In the genomic region with DNA sequence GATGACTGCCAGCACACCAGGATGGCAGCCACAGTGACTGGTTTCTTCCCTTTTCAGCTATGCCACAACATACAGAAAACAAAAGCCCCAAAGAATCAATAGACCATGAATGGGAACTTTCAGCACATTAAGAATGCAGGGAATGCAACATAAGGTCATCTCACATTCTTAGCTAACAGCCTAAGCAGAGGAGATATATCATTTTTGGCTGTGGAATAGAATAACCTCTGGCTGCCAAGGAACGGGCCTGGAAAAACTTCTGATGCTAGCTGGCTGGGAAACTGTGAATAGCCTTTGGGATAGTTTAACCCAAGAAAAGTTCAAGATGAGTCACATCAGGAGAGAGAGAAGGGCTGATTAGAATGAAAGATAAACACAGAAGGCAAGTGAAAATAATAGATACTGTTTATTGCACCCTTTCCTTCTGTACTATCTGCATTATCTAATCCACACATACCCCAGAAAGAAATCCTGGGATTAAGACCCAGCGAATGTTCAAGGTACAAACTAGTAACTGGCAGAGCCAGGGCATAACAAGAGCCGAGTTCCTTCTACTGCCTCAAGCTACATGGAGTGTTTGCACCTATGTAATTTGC, we compare ENCODE assay signal across 12 cellular contexts.
DNase-seq lines count a peak whose midpoint lies in the region; ATAC-seq, FAIRE-seq and TF ChIP-seq lines count a peak whose summit lies in the region.
"Had no signal": no experiment of that assay in that cellular context is flagged by ENCODE, and none has a peak within 500 bp of the region (broad histone marks: within the 10 kb centered on the region; RNA-seq: fewer than 3 reads in every experiment).

No MANE protein-coding gene starts in this region.

- H3K4me1 ChIP-seq in foreskin keratinocyte, result peaks cover 34% of the 10 kb centered on the region

- FAIRE-seq in H54 (lab: Jason Lieb, UNC), result peak; percentile 99
- FAIRE-seq: GM18507 had no signal

- H3K27ac ChIP-seq in foreskin keratinocyte, result no peak overlapping the region
- H3K27ac ChIP-seq: lower lobe of right lung had no signal

- peak; percentile 19 for DNase-seq in H54 (ENCODE audit: insufficient read length, low spot score)
- peak; percentile 80 to 93 for DNase-seq in foreskin keratinocyte
- DNase-seq in retinal pigment epithelial cell (ENCODE audit: low read depth), result peak; percentile 70
- no peak for DNase-seq in DMS114 treated with DMSO at 0.1 percent for 48 hours (lab: John Stamatoyannopoulos, UW; ENCODE audit: unreplicated experiment)
- no peak for DNase-seq in DMS153 (lab: John Stamatoyannopoulos, UW)
- DNase-seq: activated gamma-delta T cell treated with Interleukin-2 at 50 U/mL for 16 hours, lower lobe of right lung, SIG-M5 had no signal

- TF ChIP-seq POLR2A in H54 (IDR thresholded peaks at IDR 0.05; ENCODE audit: low read depth, low read length), result no peak

- H3K27me3 ChIP-seq in foreskin keratinocyte, result no peaks in the 10 kb centered on the region

- TF ChIP-seq CTCF in foreskin keratinocyte (conservative IDR thresholded peaks at IDR 0.05), result no peak
- no peak for TF ChIP-seq CTCF in retinal pigment epithelial cell (conservative IDR thresholded peaks at IDR 0.05; ENCODE audit: low read depth, low read length)

- peak; percentile 95 for ATAC-seq in SK-N-SH treated with all-trans-retinoic acid at 6 μM for 48 hours
- peak; percentile 88 for ATAC-seq in foreskin keratinocyte
- no peak for ATAC-seq in GM19467 (IDR thresholded peaks at IDR 0.05; ENCODE audit: unreplicated experiment)
- ATAC-seq in HG02938 (IDR thresholded peaks at IDR 0.05; ENCODE audit: unreplicated experiment), result no peak
- ATAC-seq: lower lobe of right lung had no signal

- H3K4me3 ChIP-seq in retinal pigment epithelial cell (ENCODE audit: low read length), result no peak overlapping the region
- H3K4me3 ChIP-seq: lower lobe of right lung had no signal

TF ChIP-seq in SK-N-SH treated with all-trans-retinoic acid at 6 μM for 48 hours, 23 proteins besides CTCF, POLR2A, EP300 and RAD21 (continues in another document):
- TF ChIP-seq CSDC2 (CRISPR knock-in tag; IDR thresholded peaks at IDR 0.05), result peak; percentile 93
- TF ChIP-seq ISL1 (CRISPR knock-in tag; IDR thresholded peaks at IDR 0.05), result peak; percentile 98
- TF ChIP-seq, protein P1, sequence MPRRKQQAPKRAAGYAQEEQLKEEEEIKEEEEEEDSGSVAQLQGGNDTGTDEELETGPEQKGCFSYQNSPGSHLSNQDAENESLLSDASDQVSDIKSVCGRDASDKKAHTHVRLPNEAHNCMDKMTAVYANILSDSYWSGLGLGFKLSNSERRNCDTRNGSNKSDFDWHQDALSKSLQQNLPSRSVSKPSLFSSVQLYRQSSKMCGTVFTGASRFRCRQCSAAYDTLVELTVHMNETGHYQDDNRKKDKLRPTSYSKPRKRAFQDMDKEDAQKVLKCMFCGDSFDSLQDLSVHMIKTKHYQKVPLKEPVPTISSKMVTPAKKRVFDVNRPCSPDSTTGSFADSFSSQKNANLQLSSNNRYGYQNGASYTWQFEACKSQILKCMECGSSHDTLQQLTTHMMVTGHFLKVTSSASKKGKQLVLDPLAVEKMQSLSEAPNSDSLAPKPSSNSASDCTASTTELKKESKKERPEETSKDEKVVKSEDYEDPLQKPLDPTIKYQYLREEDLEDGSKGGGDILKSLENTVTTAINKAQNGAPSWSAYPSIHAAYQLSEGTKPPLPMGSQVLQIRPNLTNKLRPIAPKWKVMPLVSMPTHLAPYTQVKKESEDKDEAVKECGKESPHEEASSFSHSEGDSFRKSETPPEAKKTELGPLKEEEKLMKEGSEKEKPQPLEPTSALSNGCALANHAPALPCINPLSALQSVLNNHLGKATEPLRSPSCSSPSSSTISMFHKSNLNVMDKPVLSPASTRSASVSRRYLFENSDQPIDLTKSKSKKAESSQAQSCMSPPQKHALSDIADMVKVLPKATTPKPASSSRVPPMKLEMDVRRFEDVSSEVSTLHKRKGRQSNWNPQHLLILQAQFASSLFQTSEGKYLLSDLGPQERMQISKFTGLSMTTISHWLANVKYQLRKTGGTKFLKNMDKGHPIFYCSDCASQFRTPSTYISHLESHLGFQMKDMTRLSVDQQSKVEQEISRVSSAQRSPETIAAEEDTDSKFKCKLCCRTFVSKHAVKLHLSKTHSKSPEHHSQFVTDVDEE (CRISPR knock-in tag; IDR thresholded peaks at IDR 0.05), result no peak
- TF ChIP-seq ESRRG (CRISPR knock-in tag; IDR thresholded peaks at IDR 0.05), result no peak
- no peak for TF ChIP-seq ARNTL (CRISPR knock-in tag; IDR thresholded peaks at IDR 0.05; ENCODE audit: borderline replicate concordance, low read depth)
- no peak for TF ChIP-seq OSR1 (CRISPR knock-in tag; IDR thresholded peaks at IDR 0.05)
- no peak for TF ChIP-seq ZNF70 (CRISPR knock-in tag; IDR thresholded peaks at IDR 0.05)
- TF ChIP-seq TCF4 (CRISPR knock-in tag; IDR thresholded peaks at IDR 0.05; ENCODE audit: borderline replicate concordance), result no peak; the same call in 1 of the 2 replicates
- TF ChIP-seq BACH2 (CRISPR knock-in tag; IDR thresholded peaks at IDR 0.05; ENCODE audit: borderline replicate concordance), result no peak
- no peak for TF ChIP-seq GLIS3 (CRISPR knock-in tag; IDR thresholded peaks at IDR 0.05)
- no peak for TF ChIP-seq ZNF565 (CRISPR knock-in tag; conservative IDR thresholded peaks at IDR 0.05; ENCODE audit: low read depth)
- peak; percentile 66; the same call in 1 of the 2 replicates for TF ChIP-seq SNAI2 (CRISPR knock-in tag; IDR thresholded peaks at IDR 0.05)
- TF ChIP-seq, protein P2, sequence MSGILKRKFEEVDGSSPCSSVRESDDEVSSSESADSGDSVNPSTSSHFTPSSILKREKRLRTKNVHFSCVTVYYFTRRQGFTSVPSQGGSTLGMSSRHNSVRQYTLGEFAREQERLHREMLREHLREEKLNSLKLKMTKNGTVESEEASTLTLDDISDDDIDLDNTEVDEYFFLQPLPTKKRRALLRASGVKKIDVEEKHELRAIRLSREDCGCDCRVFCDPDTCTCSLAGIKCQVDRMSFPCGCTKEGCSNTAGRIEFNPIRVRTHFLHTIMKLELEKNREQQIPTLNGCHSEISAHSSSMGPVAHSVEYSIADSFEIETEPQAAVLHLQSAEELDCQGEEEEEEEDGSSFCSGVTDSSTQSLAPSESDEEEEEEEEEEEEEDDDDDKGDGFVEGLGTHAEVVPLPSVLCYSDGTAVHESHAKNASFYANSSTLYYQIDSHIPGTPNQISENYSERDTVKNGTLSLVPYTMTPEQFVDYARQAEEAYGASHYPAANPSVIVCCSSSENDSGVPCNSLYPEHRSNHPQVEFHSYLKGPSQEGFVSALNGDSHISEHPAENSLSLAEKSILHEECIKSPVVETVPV (CRISPR knock-in tag; IDR thresholded peaks at IDR 0.05), result peak; percentile 82
- TF ChIP-seq, protein P3, sequence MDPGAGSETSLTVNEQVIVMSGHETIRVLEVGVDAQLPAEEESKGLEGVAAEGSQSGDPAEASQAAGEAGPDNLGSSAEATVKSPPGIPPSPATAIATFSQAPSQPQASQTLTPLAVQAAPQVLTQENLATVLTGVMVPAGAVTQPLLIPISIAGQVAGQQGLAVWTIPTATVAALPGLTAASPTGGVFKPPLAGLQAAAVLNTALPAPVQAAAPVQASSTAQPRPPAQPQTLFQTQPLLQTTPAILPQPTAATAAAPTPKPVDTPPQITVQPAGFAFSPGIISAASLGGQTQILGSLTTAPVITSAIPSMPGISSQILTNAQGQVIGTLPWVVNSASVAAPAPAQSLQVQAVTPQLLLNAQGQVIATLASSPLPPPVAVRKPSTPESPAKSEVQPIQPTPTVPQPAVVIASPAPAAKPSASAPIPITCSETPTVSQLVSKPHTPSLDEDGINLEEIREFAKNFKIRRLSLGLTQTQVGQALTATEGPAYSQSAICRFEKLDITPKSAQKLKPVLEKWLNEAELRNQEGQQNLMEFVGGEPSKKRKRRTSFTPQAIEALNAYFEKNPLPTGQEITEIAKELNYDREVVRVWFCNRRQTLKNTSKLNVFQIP (CRISPR knock-in tag; IDR thresholded peaks at IDR 0.05; ENCODE audit: borderline replicate concordance, low read depth), result 0 out of 2 replicates have a peak, but pooled peaks have one; percentile 88
- no peak for TF ChIP-seq ZFP30 (CRISPR knock-in tag; IDR thresholded peaks at IDR 0.05)
- no peak for TF ChIP-seq ZNF8 (CRISPR knock-in tag; IDR thresholded peaks at IDR 0.05)
- peak; percentile 68; the same call in 1 of the 2 replicates for TF ChIP-seq ZC3H10 (CRISPR knock-in tag; IDR thresholded peaks at IDR 0.05)
- no peak for TF ChIP-seq PPARA (CRISPR knock-in tag; IDR thresholded peaks at IDR 0.05; ENCODE audit: borderline replicate concordance)
- TF ChIP-seq, protein P4, sequence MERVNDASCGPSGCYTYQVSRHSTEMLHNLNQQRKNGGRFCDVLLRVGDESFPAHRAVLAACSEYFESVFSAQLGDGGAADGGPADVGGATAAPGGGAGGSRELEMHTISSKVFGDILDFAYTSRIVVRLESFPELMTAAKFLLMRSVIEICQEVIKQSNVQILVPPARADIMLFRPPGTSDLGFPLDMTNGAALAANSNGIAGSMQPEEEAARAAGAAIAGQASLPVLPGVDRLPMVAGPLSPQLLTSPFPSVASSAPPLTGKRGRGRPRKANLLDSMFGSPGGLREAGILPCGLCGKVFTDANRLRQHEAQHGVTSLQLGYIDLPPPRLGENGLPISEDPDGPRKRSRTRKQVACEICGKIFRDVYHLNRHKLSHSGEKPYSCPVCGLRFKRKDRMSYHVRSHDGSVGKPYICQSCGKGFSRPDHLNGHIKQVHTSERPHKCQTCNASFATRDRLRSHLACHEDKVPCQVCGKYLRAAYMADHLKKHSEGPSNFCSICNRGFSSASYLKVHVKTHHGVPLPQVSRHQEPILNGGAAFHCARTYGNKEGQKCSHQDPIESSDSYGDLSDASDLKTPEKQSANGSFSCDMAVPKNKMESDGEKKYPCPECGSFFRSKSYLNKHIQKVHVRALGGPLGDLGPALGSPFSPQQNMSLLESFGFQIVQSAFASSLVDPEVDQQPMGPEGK (CRISPR knock-in tag; IDR thresholded peaks at IDR 0.05; ENCODE audit: borderline replicate concordance), result peak; percentile 82
- TF ChIP-seq TOX (CRISPR knock-in tag; IDR thresholded peaks at IDR 0.05; ENCODE audit: borderline replicate concordance), result peak; percentile 75; the same call in 1 of the 2 replicates
- TF ChIP-seq, protein P5, sequence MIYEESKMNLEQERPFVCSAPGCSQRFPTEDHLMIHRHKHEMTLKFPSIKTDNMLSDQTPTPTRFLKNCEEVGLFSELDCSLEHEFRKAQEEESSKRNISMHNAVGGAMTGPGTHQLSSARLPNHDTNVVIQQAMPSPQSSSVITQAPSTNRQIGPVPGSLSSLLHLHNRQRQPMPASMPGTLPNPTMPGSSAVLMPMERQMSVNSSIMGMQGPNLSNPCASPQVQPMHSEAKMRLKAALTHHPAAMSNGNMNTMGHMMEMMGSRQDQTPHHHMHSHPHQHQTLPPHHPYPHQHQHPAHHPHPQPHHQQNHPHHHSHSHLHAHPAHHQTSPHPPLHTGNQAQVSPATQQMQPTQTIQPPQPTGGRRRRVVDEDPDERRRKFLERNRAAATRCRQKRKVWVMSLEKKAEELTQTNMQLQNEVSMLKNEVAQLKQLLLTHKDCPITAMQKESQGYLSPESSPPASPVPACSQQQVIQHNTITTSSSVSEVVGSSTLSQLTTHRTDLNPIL (CRISPR knock-in tag; IDR thresholded peaks at IDR 0.05; ENCODE audit: low read depth), result peak; percentile 98

Comparison
In these comparisons a context has a peak if more than half of its experiments do, and no peak if none do; other contexts are left out.
1. DNase-seq: peak in H54 (single experiment), foreskin keratinocyte (2 of 2) and retinal pigment epithelial cell (single experiment); none in DMS114 treated with DMSO at 0.1 percent for 48 hours (single experiment) and DMS153 (single experiment).
2. ATAC-seq: peak in SK-N-SH treated with all-trans-retinoic acid at 6 μM for 48 hours (single experiment) and foreskin keratinocyte (single experiment); none in GM19467 (single experiment) and HG02938 (single experiment).